8 cellular contexts compared by ENCODE assay signal in genomic region chr14:54420478-54421116, GRCh38. TPM values are rescaled to one million over a fixed set of nuclear protein-coding genes. Genes with fewer than 3 reads are reported as not detected.
A peak's percentile ranks its signal among the peaks of the same experiment; 100 is the strongest.
DNase-seq lines count a peak whose midpoint lies in the region; ATAC-seq, FAIRE-seq and TF ChIP-seq lines count a peak whose summit lies in the region.

No MANE protein-coding gene starts in this region.

- H3K4me3 ChIP-seq in CD8-positive, alpha-beta T cell (ENCODE audit: low read depth, low read length): no peak overlapping the region
- H3K4me3 ChIP-seq in RWPE2 (ENCODE audit: severe bottlenecking) (no peak overlapping the region), pancreas (no peak overlapping the region)

- 40 to 45% methylated on average over 6 of the region's 6 CpGs for WGBS in pancreas, 2 donors

- no peak for FAIRE-seq in pancreas (lab: Jason Lieb, UNC)

- no peak overlapping the region for H3K27ac ChIP-seq in CD8-positive, alpha-beta T cell (ENCODE audit: low read depth, low read length)
- H3K27ac ChIP-seq in RWPE2 (ENCODE audit: poor library complexity, severe bottlenecking): peak overlapping the region; percentile 1
- no peak overlapping the region for H3K27ac ChIP-seq in pancreas

- intact Hi-C loops in CD8-positive, alpha-beta T cell (cut with DNase I, micrococcal nuclease): loop anchor here (1.0 to 2.0 kb wide), 2 partner anchors 54 kb away; no protein-coding TSS in a partner anchor
- intact Hi-C loops in pancreas (cut with DNase I): no loop called here

- H3K9me3 Mint-ChIP-seq in CD8-positive, alpha-beta T cell: no peaks in the 10 kb centered on the region

- POLR2A ChIA-PET in CD8-positive, alpha-beta T cell (lab: Charles Lee): interaction anchor here (0.6 kb wide), 1 partner anchor 107 kb away, joined by 3 read pairs; no protein-coding TSS in a partner anchor

- no peak for DNase-seq in CD8-positive, alpha-beta T cell
- DNase-seq in RWPE2 (ENCODE audit: low spot score): no peak
- peak; percentile 37 for DNase-seq in fibroblast of gingiva (ENCODE audit: low read depth)
- DNase-seq in pancreas: no peak
- DNase-seq in NCI-H1105 (lab: John Stamatoyannopoulos, UW): no peak
- no peak for DNase-seq in inferior parietal cortex (ENCODE audit: extremely low spot score)

- no peak overlapping the region for H3K4me3 Mint-ChIP-seq in CD8-positive, alpha-beta T cell

- peaks cover 17% of the 10 kb centered on the region for H3K36me3 Mint-ChIP-seq in CD8-positive, alpha-beta T cell

- H3K9me3 ChIP-seq in CD8-positive, alpha-beta T cell (ENCODE audit: low read length): no peaks in the 10 kb centered on the region
- H3K9me3 ChIP-seq in RWPE2 (ENCODE audit: severe bottlenecking): no peaks in the 10 kb centered on the region
- H3K9me3 ChIP-seq in pancreas: no peaks in the 10 kb centered on the region

- H3K4me1 ChIP-seq in CD8-positive, alpha-beta T cell (ENCODE audit: insufficient read depth, low read length): no peaks in the 10 kb centered on the region
- H3K4me1 ChIP-seq in RWPE2 (ENCODE audit: insufficient read depth, poor library complexity, severe bottlenecking) (no peaks in the 10 kb centered on the region), pancreas (peaks cover 0 to 4% (median 0%) of the 10 kb centered on the region in 3 donors)

- H3K27me3 ChIP-seq in CD8-positive, alpha-beta T cell (ENCODE audit: insufficient read depth, low read length): no peaks in the 10 kb centered on the region
- H3K27me3 ChIP-seq in RWPE2 (ENCODE audit: insufficient read depth, poor library complexity, severe bottlenecking) (no peaks in the 10 kb centered on the region), pancreas (no peaks in the 10 kb centered on the region)

- peak overlapping the region; percentile 55 for H3K27ac Mint-ChIP-seq in CD8-positive, alpha-beta T cell

- peak; percentile 49 for TF ChIP-seq CTCF in CD8-positive, alpha-beta T cell (IDR thresholded peaks at IDR 0.05)
- TF ChIP-seq CTCF in RWPE2 (IDR thresholded peaks at IDR 0.05; ENCODE audit: poor library complexity, severe bottlenecking) (peak; percentile 90), pancreas (IDR thresholded peaks at IDR 0.05) (peak in 2 of 4 donors; percentile 15 to 25)

- H3K27me3 Mint-ChIP-seq in CD8-positive, alpha-beta T cell (ENCODE audit: low read depth): no peaks in the 10 kb centered on the region

- no peak for ATAC-seq in CD8-positive, alpha-beta T cell
- ATAC-seq in GM21529 (IDR thresholded peaks at IDR 0.05; ENCODE audit: unreplicated experiment): peak; percentile 48
- ATAC-seq in RWPE2 (ENCODE audit: low read depth): peak; percentile 80
- ATAC-seq in pancreas: peak in 3 of 4 donors; percentile 63 to 78 (median 68)
- no peak for ATAC-seq in GM21528 (IDR thresholded peaks at IDR 0.05; ENCODE audit: low FRiP score, unreplicated experiment)

- no peaks in the 10 kb centered on the region for H3K36me3 ChIP-seq in CD8-positive, alpha-beta T cell (ENCODE audit: insufficient read depth, low read length)
- peaks cover 73% of the 10 kb centered on the region for H3K36me3 ChIP-seq in RWPE2 (ENCODE audit: low read depth)
- H3K36me3 ChIP-seq in pancreas: no peaks in the 10 kb centered on the region

- peaks cover 2% of the 10 kb centered on the region for H3K4me1 Mint-ChIP-seq in CD8-positive, alpha-beta T cell (ENCODE audit: low read depth)

- CTCF ChIA-PET in CD8-positive, alpha-beta T cell (lab: Charles Lee): interaction anchor here (1.0 kb wide), 2 partner anchors 16 to 17 kb away, joined by 3 read pairs; no protein-coding TSS in a partner anchor

RNA-seq across cellular contexts. Expression of gene CNIH1, which starts 20.6 kb away (rescaled TPM):
- 10 to 100 TPM; 49.2 to 55.6 TPM for total RNA-seq in CD8-positive, alpha-beta T cell
- 10 to 100 TPM; 19.7 to 43.5 (median 34.7) TPM for total RNA-seq in pancreas
- 10 to 100 TPM; 10.8 to 42.8 TPM for polyA plus RNA-seq in pancreas

RNA-seq across cellular contexts. Expression of gene CDKN3, which starts 23.8 kb away (rescaled TPM):
- total RNA-seq in CD8-positive, alpha-beta T cell: under 1 TPM; 0.56 to 0.68 TPM
- 1 to 10 TPM in 3 of 6 donors, under 1 TPM in 2, not detected in 1; 0.66 to 1.6 (median 1.1) TPM for total RNA-seq in pancreas
- 1 to 10 TPM in 1 of 2 donors, under 1 TPM in 1; 0.61 to 1.0 TPM for polyA plus RNA-seq in pancreas

Comparison
In these comparisons a context has a peak if more than half of its experiments do, and no peak if none do; other contexts are left out.
1. ATAC-seq: peak in GM21529 (single experiment), RWPE2 (single experiment) and pancreas (3 of 4); none in CD8-positive, alpha-beta T cell (single experiment) and GM21528 (single experiment).
2. intact Hi-C loops: an anchor here in CD8-positive, alpha-beta T cell (1.0 to 2.0 kb wide); none called in pancreas.